Comparison of ENCODE assay signal across 41 cellular contexts in the genomic region with DNA sequence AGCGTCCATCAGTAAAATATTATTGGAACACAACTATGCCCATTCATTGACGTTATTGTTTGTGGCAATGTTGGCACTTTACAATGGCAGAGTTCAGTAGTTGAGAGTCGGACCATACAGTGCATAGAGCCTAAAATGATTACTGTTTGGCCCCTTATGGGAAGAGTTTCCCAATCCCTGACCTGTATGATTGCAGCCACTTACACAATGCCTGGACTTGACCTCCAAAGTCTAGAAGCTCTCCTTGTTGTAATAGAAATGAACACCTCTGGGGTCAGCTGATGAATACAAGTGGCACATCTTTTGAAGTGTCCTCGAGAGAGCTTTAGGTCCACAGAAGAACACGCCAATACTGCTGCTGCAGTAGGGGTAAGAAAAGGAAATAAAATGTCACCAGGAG. TPM values are rescaled to one million over a fixed set of nuclear protein-coding genes. Genes with fewer than 3 reads are reported as not detected.
"Had no signal": no experiment of that assay in that cellular context is flagged by ENCODE, and none has a peak within 500 bp of the region (broad histone marks: within the 10 kb centered on the region; RNA-seq: fewer than 3 reads in every experiment).

No MANE protein-coding gene starts in this region.

- H3K9me3 ChIP-seq: MG63 had no signal

- DNase-seq: Karpas-422, Kasumi-1, KG1, MG63, MM.1S, MV-4-11, NCI-H1048, NCI-H1092, NCI-H1092 treated with DMSO at 0.1 percent for 48 hours, NCI-H1105, NCI-H1105 treated with DMSO at 0.1 percent for 48 hours, NCI-H1417, NCI-H1417 treated with DMSO at 0.1 percent for 48 hours, NCI-H1436, NCI-H1436 treated with DMSO at 0.1 percent for 48 hours, NCI-H146, NCI-H1694, NCI-H1694 treated with DMSO at 0.1 percent for 48 hours, NCI-H187, NCI-H187 treated with DMSO at 0.1 percent for 48 hours, NCI-H1930, NCI-H2029, NCI-H2029 treated with DMSO at 0.1 percent for 48 hours, NCI-H2081, NCI-H2081 treated with DMSO at 0.1 percent for 48 hours, NCI-H2107, NCI-H2171, NCI-H2171 treated with DMSO at 0.1 percent for 48 hours, NCI-H2227 treated with DMSO at 0.1 percent for 48 hours, NCI-H226, NCI-H345, NCI-H446, NCI-H446 treated with DMSO at 0.1 percent for 48 hours, NCI-H510A, NCI-H510A treated with DMSO at 0.1 percent for 48 hours, NCI-H524 had no signal

- H3K36me3 ChIP-seq: MG63 had no signal

- H3K27ac ChIP-seq: KMS-11 had no signal

- H3K27me3 ChIP-seq: MG63 had no signal

- H3K9ac ChIP-seq: KMS-11 had no signal

- H3K4me2 ChIP-seq: KMS-11 had no signal

- H3K4me3 ChIP-seq: MG63 had no signal

RNA-seq across cellular contexts. Expression of gene NOX3, which starts 59.0 kb away (rescaled TPM):
- total RNA-seq: LHCN-M2, M059J, MCF 10A, NCI-H460 had no signal
